ENCODE assay signal across 8 cellular contexts in the genomic region with DNA sequence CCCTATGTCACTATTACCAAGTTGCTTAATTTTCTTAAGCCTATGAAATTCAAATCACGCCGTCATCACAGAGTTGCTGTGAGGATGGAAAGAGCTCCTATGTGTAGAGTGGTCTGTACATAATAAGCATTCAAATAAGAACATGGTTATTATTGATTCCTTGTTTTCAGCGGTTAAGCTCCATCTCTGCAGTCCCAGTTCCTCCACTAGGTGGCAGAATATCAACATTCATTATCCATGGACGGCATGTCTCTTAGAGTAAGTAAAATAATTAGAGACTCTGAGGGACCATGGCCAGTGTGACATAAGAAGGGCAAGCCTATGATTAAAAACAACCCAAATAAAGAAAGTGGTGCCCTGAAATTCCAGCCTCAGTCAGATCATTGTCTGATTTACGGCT.
DNase-seq lines count a peak whose midpoint lies in the region; ATAC-seq, FAIRE-seq and TF ChIP-seq lines count a peak whose summit lies in the region.

No MANE protein-coding gene starts in this region.

- H2BK15ac ChIP-seq in H1 (ENCODE audit: low read length): no peak overlapping the region

- no peak overlapping the region for H3K14ac ChIP-seq in H1 (ENCODE audit: insufficient read length)

- no peak overlapping the region for H4K8ac ChIP-seq in H1 (ENCODE audit: extremely low read depth, insufficient read depth, low read length)

- H2BK120ac ChIP-seq in H1 (replicated peaks; ENCODE audit: low read depth, low read length): no peak overlapping the region

- DNase-seq in A549 (ENCODE audit: low read depth in 1 of 2, low spot score in 1 of 2) (peak in 1 of 2 experiments; percentile 55), GM12865 (ENCODE audit: low read depth) (peak; percentile 39), MM.1S (peak; percentile 31), SK-MEL-5 (ENCODE audit: low read depth, low spot score) (peak; percentile 52), H1 (ENCODE audit: low read depth in 1 of 2, low spot score in 2 of 2) (peak; percentile 1 to 45), mucosa of descending colon (peak in 1 of 3 donors; percentile 72), aorta (no peak)

- no peaks in the 10 kb centered on the region for H3K27me3 ChIP-seq in MM.1S (replicated peaks; ENCODE audit: insufficient read depth, low read length)
- H3K27me3 ChIP-seq in H1 (replicated peaks in 1 of 4; ENCODE audit: control insufficient read depth in 3 of 4, extremely low read depth in 1 of 4, insufficient read depth in 3 of 4, low read length in 3 of 4): no peaks in the 10 kb centered on the region
- no peaks in the 10 kb centered on the region for H3K27me3 ChIP-seq in aorta (ENCODE audit: control insufficient read depth in 1 of 2, insufficient read depth in 2 of 2, low read length in 1 of 2)

- H3K9ac ChIP-seq in MM.1S (ENCODE audit: low read length) (no peak overlapping the region), H1 (replicated peaks in 1 of 4; ENCODE audit: extremely low read depth in 1 of 4, low read depth in 3 of 4, low read length in 3 of 4) (no peak overlapping the region)

- H3K79me1 ChIP-seq in H1 (ENCODE audit: low read depth, low read length): no peaks in the 10 kb centered on the region

- H2BK5ac ChIP-seq in H1 (ENCODE audit: low read depth, low read length): no peak overlapping the region

- H3F3A ChIP-seq in MM.1S (ENCODE audit: insufficient read depth, low read length): no peaks in the 10 kb centered on the region

- H3K36me3 ChIP-seq in MM.1S (replicated peaks; ENCODE audit: insufficient read depth, low read length): no peaks in the 10 kb centered on the region
- H3K36me3 ChIP-seq in H1 (ENCODE audit: control insufficient read depth in 2 of 4, insufficient read depth in 4 of 4, low read length in 3 of 4): no peaks in the 10 kb centered on the region
- no peaks in the 10 kb centered on the region for H3K36me3 ChIP-seq in mucosa of descending colon (ENCODE audit: low read depth)
- no peaks in the 10 kb centered on the region for H3K36me3 ChIP-seq in aorta (ENCODE audit: control insufficient read depth in 1 of 2, insufficient read depth in 2 of 2, low read length in 1 of 2)

- H2BK12ac ChIP-seq in H1 (ENCODE audit: low read depth, low read length): no peak overlapping the region

- no peaks in the 10 kb centered on the region for H3K9me2 ChIP-seq in MM.1S (replicated peaks; ENCODE audit: insufficient read depth, low read length)

- no peak overlapping the region for H3K4me3 ChIP-seq in A549
- no peak overlapping the region for H3K4me3 ChIP-seq in GM12865 (ENCODE audit: low read depth, low read length)
- H3K4me3 ChIP-seq in MM.1S (ENCODE audit: low read length): no peak overlapping the region
- no peak overlapping the region for H3K4me3 ChIP-seq in H1 (ENCODE audit: extremely low read depth in 1 of 4, insufficient read depth in 2 of 4, low read depth in 3 of 4, low read length in 4 of 4)
- H3K4me3 ChIP-seq in mucosa of descending colon: no peak overlapping the region
- H3K4me3 ChIP-seq in aorta (ENCODE audit: low read length in 2 of 2): no peak overlapping the region

- FAIRE-seq in A549 (lab: Jason Lieb, UNC): peak; percentile 100
- peak; percentile 96 for FAIRE-seq in H1 (lab: Jason Lieb, UNC)

- no peaks in the 10 kb centered on the region for H3K9me3 ChIP-seq in A549
- no peaks in the 10 kb centered on the region for H3K9me3 ChIP-seq in MM.1S (replicated peaks; ENCODE audit: insufficient read depth, low read length)
- peaks cover 0 to 9% of the 10 kb centered on the region in 2 experiments; a peak in 2 of 4 replicates for H3K9me3 ChIP-seq in H1 (ENCODE audit: insufficient read depth in 2 of 2, low read depth in 1 of 2, low read length in 1 of 2)
- H3K9me3 ChIP-seq in mucosa of descending colon: no peaks in the 10 kb centered on the region
- H3K9me3 ChIP-seq in aorta (ENCODE audit: control insufficient read depth, low read length): no peaks in the 10 kb centered on the region

- TF ChIP-seq CTCF in A549 (IDR thresholded peaks at IDR 0.05) (peak; percentile 72), GM12865 (IDR thresholded peaks at IDR 0.05; ENCODE audit: insufficient read depth, low read depth, low read length, missing control alignments) (peak; percentile 55), MM.1S (IDR thresholded peaks at IDR 0.05; ENCODE audit: low read length) (peak; percentile 72), H1 (IDR thresholded peaks at IDR 0.05; ENCODE audit: control extremely low read depth in 1 of 3, insufficient read depth in 1 of 3, low read depth in 1 of 3, low read length in 3 of 3) (peak in 2 of 3 experiments; percentile 45 to 51; a peak in 3 of 4 replicates), mucosa of descending colon (IDR thresholded peaks at IDR 0.05) (peak; percentile 27)

- ATAC-seq in A549: peak; percentile 78 to 82; a peak in 5 of 6 replicates
- ATAC-seq in mucosa of descending colon: peak; percentile 55
- peak; percentile 75 for ATAC-seq in aorta (ENCODE audit: low FRiP score)
- ATAC-seq in GM21367 (IDR thresholded peaks at IDR 0.05; ENCODE audit: unreplicated experiment): no peak

- H3K56ac ChIP-seq in H1 (replicated peaks; ENCODE audit: insufficient read length, low read depth, low read length): no peak overlapping the region

- H4K20me1 ChIP-seq in MM.1S (ENCODE audit: insufficient read depth, low read length) (no peaks in the 10 kb centered on the region), H1 (replicated peaks in 1 of 2; ENCODE audit: control insufficient read depth in 1 of 2, insufficient read depth in 2 of 2, low read length in 2 of 2) (no peaks in the 10 kb centered on the region)

- peak; percentile 79 to 82 for TF ChIP-seq RAD21 in A549 (conservative IDR thresholded peaks at IDR 0.05 in 1 of 2, IDR thresholded peaks at IDR 0.05 in 1 of 2)
- TF ChIP-seq RAD21 in H1 (IDR thresholded peaks at IDR 0.05 in 1 of 2, conservative IDR thresholded peaks at IDR 0.05 in 1 of 2; ENCODE audit: low read depth in 2 of 2, low read length in 2 of 2): peak; percentile 54 to 69

- WGBS in A549 (ENCODE audit: missing lambda C conversion rate): under 1% methylated on average over 5 of the region's 5 CpGs
- WGBS in H1 (ENCODE audit: extremely low coverage in 1 of 2, insufficient coverage in 1 of 2, insufficient read length in 1 of 2, insufficient replicate concordance in 2 of 2, low coverage in 1 of 2, low lambda C conversion rate in 2 of 2, missing lambda C conversion rate in 1 of 2), 2 experiments: 39% methylated on average over 5 of the region's 5 CpGs; no CpG with 5 or more reads in 1 of the 2 experiments
- 8 to 11% methylated on average over 5 of the region's 5 CpGs for WGBS in aorta, 2 donors

- in situ Hi-C loops in SK-MEL-5 (cut with HindIII; ENCODE audit: low pct_unique_long_range_greater_than_20kb, low sequenced_read_pairs): no loop called here

- TF ChIP-seq POLR2A in A549 (IDR thresholded peaks at IDR 0.05; ENCODE audit: low read length): no peak
- no peak for TF ChIP-seq POLR2A in H1 (IDR thresholded peaks at IDR 0.05; ENCODE audit: control extremely low read depth in 1 of 2, low read depth in 2 of 2, low read length in 2 of 2)

- TF ChIP-seq EP300 in A549 (IDR thresholded peaks at IDR 0.05) (no peak), H1 (IDR thresholded peaks at IDR 0.05; ENCODE audit: borderline replicate concordance in 1 of 2, low read depth in 2 of 2, low read length in 2 of 2) (no peak)

- CTCF ChIA-PET in A549 (lab: Yijun Ruan, JAX): interaction anchor here (0.5 to 3.9 kb wide), 38 partner anchors 10 to 1893 kb away, joined by 3 to 30 read pairs (median 4); no protein-coding TSS in a partner anchor
- CTCF ChIA-PET in H1 (lab: Charles Lee; ENCODE audit: partially characterized antibody): interaction anchor here (0.6 to 2.9 kb wide), 31 partner anchors 10 to 446 kb away, joined by 3 to 35 read pairs (median 4); no protein-coding TSS in a partner anchor

- H3K79me2 ChIP-seq in MM.1S (ENCODE audit: low read length): no peaks in the 10 kb centered on the region
- H3K79me2 ChIP-seq in H1 (ENCODE audit: control insufficient read depth in 1 of 2, insufficient read depth in 2 of 2, low read length in 2 of 2): no peaks in the 10 kb centered on the region

- no peaks in the 10 kb centered on the region for H3K23me2 ChIP-seq in H1 (ENCODE audit: low read depth, low read length)

- H3K4ac ChIP-seq in H1 (replicated peaks; ENCODE audit: insufficient read length, low read depth, low read length): no peak overlapping the region

- no peak overlapping the region for H2BK20ac ChIP-seq in H1 (ENCODE audit: low read length)

- no peak overlapping the region for H2AK5ac ChIP-seq in H1 (ENCODE audit: low read depth, low read length)

- H4K5ac ChIP-seq in H1 (ENCODE audit: insufficient read length, low read depth, low read length): no peak overlapping the region

- no peak overlapping the region for H3K23ac ChIP-seq in H1 (ENCODE audit: insufficient read length)

- H3K4me1 ChIP-seq in A549: no peaks in the 10 kb centered on the region
- no peaks in the 10 kb centered on the region for H3K4me1 ChIP-seq in MM.1S (ENCODE audit: low read length)
- H3K4me1 ChIP-seq in H1 (replicated peaks in 1 of 4; ENCODE audit: control insufficient read depth in 3 of 4, insufficient read depth in 4 of 4, low read length in 3 of 4): no peaks in the 10 kb centered on the region
- H3K4me1 ChIP-seq in mucosa of descending colon (ENCODE audit: low read depth): no peaks in the 10 kb centered on the region
- no peaks in the 10 kb centered on the region for H3K4me1 ChIP-seq in aorta (ENCODE audit: control insufficient read depth in 1 of 2, insufficient read depth in 2 of 2, low read length in 2 of 2)

- POLR2A ChIA-PET in A549 (lab: Yijun Ruan, JAX): no interaction called here
- POLR2A ChIA-PET in H1 (lab: Charles Lee; ENCODE audit: partially characterized antibody): no interaction called here

- intact Hi-C loops in mucosa of descending colon (cut with DNase I, micrococcal nuclease) (loop anchor here (10.0 kb wide), 2 partner anchors 132 to 442 kb away; partner anchors contain the start of gene NHS (in 1 of the 2)), aorta (cut with DNase I) (loop anchor here (2.0 to 10.0 kb wide), 2 partner anchors 352 to 448 kb away; no protein-coding TSS in a partner anchor)

- no peak overlapping the region for H3K18ac ChIP-seq in H1 (ENCODE audit: extremely low read depth, low read length)

- no peak overlapping the region for H3K27ac ChIP-seq in A549
- H3K27ac ChIP-seq in MM.1S (ENCODE audit: low read length): no peak overlapping the region
- no peak overlapping the region for H3K27ac ChIP-seq in H1 (ENCODE audit: low read depth, low read length)
- no peak overlapping the region for H3K27ac ChIP-seq in aorta (ENCODE audit: low read depth in 1 of 2, low read length in 2 of 2)

- no peak overlapping the region for H4K91ac ChIP-seq in H1 (replicated peaks; ENCODE audit: insufficient read length, low read length)

- no peak overlapping the region for H2AFZ ChIP-seq in MM.1S (ENCODE audit: low read length)
- H2AFZ ChIP-seq in H1 (ENCODE audit: low read length): no peak overlapping the region

- no peak overlapping the region for H3K4me2 ChIP-seq in A549
- no peak overlapping the region for H3K4me2 ChIP-seq in MM.1S (ENCODE audit: low read depth, low read length)
- no peak overlapping the region for H3K4me2 ChIP-seq in H1 (ENCODE audit: insufficient read depth in 1 of 2, low read depth in 2 of 2, low read length in 2 of 2)

TF ChIP-seq in A549, 52 proteins besides CTCF, POLR2A, EP300 and RAD21:
- TF ChIP-seq FOXS1 (CRISPR knock-in tag; IDR thresholded peaks at IDR 0.05) (no peak), SMC3 (IDR thresholded peaks at IDR 0.05) (peak; percentile 84)

TF ChIP-seq in H1, 55 proteins besides CTCF, POLR2A, EP300 and RAD21 (continues in another document):
- no peak for TF ChIP-seq TAF7 (optimal IDR thresholded peaks at IDR 0.05; ENCODE audit: borderline replicate concordance, low read depth, low read length)

Comparison
In these comparisons a context has a peak if more than half of its experiments do, and no peak if none do; other contexts are left out.
1. DNase-seq: peak in GM12865 (single experiment), MM.1S (single experiment), SK-MEL-5 (single experiment) and H1 (2 of 2); none in aorta (0 of 2).
2. Of the 18 proteins assayed by ChIP-seq in both H1 and A549: peak only in H1: none; only in A549: none; in both: CTCF and RAD21; in neither: 16.
3. Peak in every context shown above with its lines, with median percentiles within 50 percentile points of each other: CTCF ChIP-seq.